8 cellular contexts compared by ENCODE assay signal in genomic region chr7:43572516-43573049, GRCh38. TPM values are rescaled to one million over a fixed set of nuclear protein-coding genes. Genes with fewer than 3 reads are reported as not detected.
DNase-seq lines count a peak whose midpoint lies in the region; ATAC-seq, FAIRE-seq and TF ChIP-seq lines count a peak whose summit lies in the region.

No MANE protein-coding gene starts in this region.

- peak overlapping the region; percentile 28 for H3K4me2 ChIP-seq in PC-9

- H2AFZ ChIP-seq in PC-9 = peak overlapping the region; percentile 15

- H3K9me3 ChIP-seq in PC-9 (ENCODE audit: insufficient read depth, low read depth) = no peaks in the 10 kb centered on the region
- H3K9me3 ChIP-seq in mucosa of descending colon = no peaks in the 10 kb centered on the region

- CTCF ChIA-PET in PC-9 (lab: Charles Lee) = interaction anchor here (0.6 to 1.8 kb wide), 4 partner anchors 10 to 267 kb away, joined by 3 to 31 read pairs (median 6); partner anchors contain the start of gene STK17A

- peak overlapping the region; percentile 87 for H3K27ac ChIP-seq in PC-9

- TF ChIP-seq CTCF in PC-9 (conservative IDR thresholded peaks at IDR 0.05) (no peak), bronchial epithelial cell (IDR thresholded peaks at IDR 0.05; ENCODE audit: insufficient read depth, low read length, severe bottlenecking) (no peak), mucosa of descending colon (IDR thresholded peaks at IDR 0.05) (no peak)

- ATAC-seq in Right ventricle myocardium inferior = peak; percentile 52
- ATAC-seq in mucosa of descending colon = peak; percentile 88
- ATAC-seq in GM21367 (IDR thresholded peaks at IDR 0.05; ENCODE audit: unreplicated experiment) = no peak

- peaks cover 10% of the 10 kb centered on the region for H3F3A ChIP-seq in PC-9 (ENCODE audit: insufficient read depth, low read depth)

- BruUV-seq in PC-9 (replicated peaks; lab: Mats Ljungman, UMichigan) = no TSS peak

- no peaks in the 10 kb centered on the region for H3K9me2 ChIP-seq in PC-9 (ENCODE audit: insufficient read depth)

- H3K36me3 ChIP-seq in PC-9 (ENCODE audit: low read depth) (no peaks in the 10 kb centered on the region), bronchial epithelial cell (ENCODE audit: control insufficient read depth, insufficient read depth, low read length) (no peaks in the 10 kb centered on the region), mucosa of descending colon (ENCODE audit: low read depth) (no peaks in the 10 kb centered on the region)

- DNase-seq in Right ventricle myocardium inferior (ENCODE audit: missing footprints) (no peak), cardiac septum (ENCODE audit: low spot score) (no peak), PC-9 (peak; percentile 46 to 98), bronchial epithelial cell (ENCODE audit: low read depth) (peak; percentile 100), mucosa of descending colon (peak in 1 of 3 donors; percentile 27), cerebellar nuclear complex (lab: John Stamatoyannopoulos, UW) (no peak)
- no peak for DNase-seq in activated effector memory CD4-positive, alpha-beta T cell treated with anti-CD3 and anti-CD28 coated beads, Interleukin-2, amount 50 U/mL, for 16 hours

- H3K4me3 ChIP-seq in PC-9 = no peak overlapping the region
- H3K4me3 ChIP-seq in bronchial epithelial cell (ENCODE audit: low read depth, low read length) = no peak overlapping the region
- no peak overlapping the region for H3K4me3 ChIP-seq in mucosa of descending colon

- H4K20me1 ChIP-seq in PC-9 (ENCODE audit: insufficient read depth) = no peaks in the 10 kb centered on the region

- H3K79me2 ChIP-seq in PC-9 (ENCODE audit: low read depth) = no peaks in the 10 kb centered on the region

- H3K4me1 ChIP-seq in PC-9 (replicated peaks; ENCODE audit: insufficient read depth) (peaks cover 15% of the 10 kb centered on the region), mucosa of descending colon (ENCODE audit: low read depth) (no peaks in the 10 kb centered on the region)

- H3K27me3 ChIP-seq in PC-9 (ENCODE audit: insufficient read depth, low read depth) (no peaks in the 10 kb centered on the region), bronchial epithelial cell (ENCODE audit: control insufficient read depth, insufficient read depth, low read length) (no peaks in the 10 kb centered on the region)

- POLR2A ChIA-PET in PC-9 (lab: Charles Lee; ENCODE audit: unreplicated experiment) = interaction anchor here (0.7 to 0.8 kb wide), 3 partner anchors 10 to 73 kb away, joined by 3 to 34 read pairs (median 4); partner anchors contain the start of gene STK17A

- peak; percentile 85 for FAIRE-seq in bronchial epithelial cell (lab: Jason Lieb, UNC)

- intact Hi-C loops in Right ventricle myocardium inferior (cut with DNase I) (no loop called here), cardiac septum (cut with DNase I) (no loop called here), PC-9 (cut with micrococcal nuclease; ENCODE audit: unreplicated experiment) (no loop called here), mucosa of descending colon (cut with DNase I, micrococcal nuclease) (no loop called here)

RNA-seq across cellular contexts. Expression of gene STK17A, which starts 10.3 kb away (rescaled TPM):
- total RNA-seq in Right ventricle myocardium inferior = 28.1 TPM
- 40.3 TPM for total RNA-seq in cardiac septum
- 15.8 and 18.8 TPM in 2 replicates for total RNA-seq in PC-9 (2021)
- 55.2 and 79.5 TPM in 2 replicates for total RNA-seq in bronchial epithelial cell
- 10 to 100 TPM; 17.9 to 30.0 (median 19.5) TPM for total RNA-seq in mucosa of descending colon

Comparison
In these comparisons a context has a peak if more than half of its experiments do, and no peak if none do; other contexts are left out.
1. DNase-seq: peak in PC-9 (2 of 2) and bronchial epithelial cell (single experiment); none in Right ventricle myocardium inferior (single experiment), cardiac septum (single experiment), cerebellar nuclear complex (0 of 2) and activated effector memory CD4-positive, alpha-beta T cell treated with anti-CD3 and anti-CD28 coated beads, Interleukin-2, amount 50 U/mL, for 16 hours (single experiment).